6 cellular contexts compared by ENCODE assay signal in the genomic region with DNA sequence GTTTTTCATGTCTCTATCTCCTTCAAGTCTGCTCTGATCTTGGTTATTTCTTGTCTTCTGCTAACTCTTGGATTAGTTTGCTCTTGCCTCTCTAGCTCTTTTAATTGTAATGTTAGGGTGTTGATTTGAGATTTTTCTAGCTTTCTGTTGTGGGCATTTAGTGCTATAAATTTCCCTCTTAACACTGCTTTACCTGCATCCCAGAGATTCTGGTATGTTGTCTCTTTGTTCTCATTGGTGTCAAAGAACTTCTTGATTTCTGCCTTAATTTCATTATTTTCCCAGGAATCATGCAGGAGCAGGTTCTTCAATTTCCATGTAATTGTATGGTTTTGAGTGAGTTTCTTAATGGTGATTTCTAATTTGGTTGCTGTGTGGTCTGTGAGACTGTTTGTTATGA.
DNase-seq lines count a peak whose midpoint lies in the region; ATAC-seq, FAIRE-seq and TF ChIP-seq lines count a peak whose summit lies in the region.
"Not testable (repeated sequence)": the region's sequence is repeated elsewhere in the genome, so short reads cannot be mapped to it uniquely, and the experiment has no call there.

No MANE protein-coding gene starts in this region.

- not testable (repeated sequence) for H3K4me2 ChIP-seq in HepG2 (ENCODE audit: low read depth, low read length)

- not testable (repeated sequence) for TF ChIP-seq CTCF in CD4-positive, alpha-beta T cell (IDR thresholded peaks at IDR 0.05); endodermal cell (conservative IDR thresholded peaks at IDR 0.05); endothelial cell (IDR thresholded peaks at IDR 0.05; ENCODE audit: unreplicated experiment); HepG2 (CRISPR knock-in tag; IDR thresholded peaks at IDR 0.05); progenitor cell of endocrine pancreas (IDR thresholded peaks at IDR 0.05; ENCODE audit: unreplicated experiment)

- H3K27me3 Mint-ChIP-seq in CD4-positive, alpha-beta T cell; endodermal cell (ENCODE audit: insufficient read depth); endothelial cell (ENCODE audit: unreplicated experiment); progenitor cell of endocrine pancreas: not testable (repeated sequence)

- FAIRE-seq in HepG2 (lab: Jason Lieb, UNC), result not testable (repeated sequence)

- H3K4me1 Mint-ChIP-seq in CD4-positive, alpha-beta T cell (ENCODE audit: low read depth); endodermal cell; endothelial cell (ENCODE audit: unreplicated experiment); progenitor cell of endocrine pancreas (ENCODE audit: low read depth): not testable (repeated sequence)

- not testable (repeated sequence) for TF ChIP-seq RAD21 in HepG2 (CRISPR knock-in tag; IDR thresholded peaks at IDR 0.05)

- in situ Hi-C loops in HepG2 (cut with HindIII; ENCODE audit: extremely low pct_ligation_motif_present, low pct_unique_long_range_greater_than_20kb), result not testable (repeated sequence)

- peaks cover 33% of the 10 kb centered on the region for H3K9me3 Mint-ChIP-seq in CD4-positive, alpha-beta T cell
- H3K9me3 Mint-ChIP-seq in endodermal cell (peaks cover 98% of the 10 kb centered on the region), endothelial cell (ENCODE audit: unreplicated experiment) (peaks cover 58% of the 10 kb centered on the region), progenitor cell of endocrine pancreas (ENCODE audit: low read depth) (peaks cover 76% of the 10 kb centered on the region)

- not testable (repeated sequence) for DNase-seq in CD4-positive, alpha-beta T cell; adipocyte (ENCODE audit: low read depth); endodermal cell; endothelial cell (ENCODE audit: low spot score); HepG2 (ENCODE audit: low spot score); progenitor cell of endocrine pancreas (ENCODE audit: low spot score, unreplicated experiment)

- not testable (repeated sequence) for BruUV-seq in HepG2 (replicated peaks; lab: Mats Ljungman, UMichigan)

- H3K9me3 ChIP-seq in CD4-positive, alpha-beta T cell (ENCODE audit: control insufficient read depth, low read length), result peaks cover 87% of the 10 kb centered on the region
- H3K9me3 ChIP-seq in adipocyte (ENCODE audit: control insufficient read depth, low read length) (peaks cover 86% of the 10 kb centered on the region), endodermal cell (ENCODE audit: control insufficient read depth, low read length) (peaks cover 85% of the 10 kb centered on the region), HepG2 (ENCODE audit: low read length) (peaks cover 93% of the 10 kb centered on the region)

- H3K4me3 ChIP-seq in adipocyte (ENCODE audit: low read length) (peak overlapping the region; percentile 64), endodermal cell (ENCODE audit: low read length) (peak overlapping the region; percentile 56)
- not testable (repeated sequence) for H3K4me3 ChIP-seq in HepG2 (replicated peaks in 1 of 3; ENCODE audit: insufficient read depth in 1 of 3, low read depth in 2 of 3, low read length in 3 of 3)

- H3K36me3 ChIP-seq in adipocyte (ENCODE audit: control insufficient read depth, insufficient read depth, low read length, severe bottlenecking), result peaks cover 41% of the 10 kb centered on the region
- peaks cover 40% of the 10 kb centered on the region for H3K36me3 ChIP-seq in endodermal cell (ENCODE audit: control insufficient read depth, insufficient read depth, low read length)
- H3K36me3 ChIP-seq in HepG2 (replicated peaks in 1 of 2; ENCODE audit: control insufficient read depth in 1 of 2, insufficient read depth in 2 of 2, low read length in 2 of 2), result peaks cover 0 to 12% of the 10 kb centered on the region in 2 experiments; a peak in 3 of 5 replicates

- not testable (repeated sequence) for H3K79me2 ChIP-seq in HepG2 (ENCODE audit: insufficient read depth, low read length)

- not testable (repeated sequence) for ATAC-seq in CD4-positive, alpha-beta T cell (ENCODE audit: poor library complexity); HepG2

- intact Hi-C loops in CD4-positive, alpha-beta T cell (cut with DNase I, micrococcal nuclease); HepG2 (cut with micrococcal nuclease; ENCODE audit: unreplicated experiment): not testable (repeated sequence)

- CTCF ChIA-PET in CD4-positive, alpha-beta T cell (lab: Charles Lee); HepG2 (lab: Yijun Ruan, JAX; ENCODE audit: low intra/inter-chr PET ratio, low total read pairs): not testable (repeated sequence)

- H3K9ac ChIP-seq in adipocyte (ENCODE audit: low read length); endodermal cell (ENCODE audit: extremely low read depth, low read length, poor library complexity, severe bottlenecking); HepG2 (ENCODE audit: insufficient read depth, low read depth, low read length): not testable (repeated sequence)

- POLR2A ChIA-PET in CD4-positive, alpha-beta T cell (lab: Charles Lee); HepG2 (lab: Yijun Ruan, JAX): not testable (repeated sequence)

- H3K27me3 ChIP-seq in CD4-positive, alpha-beta T cell (ENCODE audit: control insufficient read depth, insufficient read depth, low read length); adipocyte (replicated peaks; ENCODE audit: control insufficient read depth, insufficient read depth, low read length); endodermal cell (ENCODE audit: control insufficient read depth, insufficient read depth, low read length, poor library complexity, severe bottlenecking); HepG2 (ENCODE audit: control insufficient read depth in 1 of 2, insufficient read depth in 2 of 2, low read length in 2 of 2): not testable (repeated sequence)

- H3K27ac Mint-ChIP-seq in CD4-positive, alpha-beta T cell; endodermal cell; endothelial cell (ENCODE audit: unreplicated experiment): not testable (repeated sequence)
- peak overlapping the region; percentile 17 for H3K27ac Mint-ChIP-seq in progenitor cell of endocrine pancreas

- peak overlapping the region; percentile 20 for H3K4me3 Mint-ChIP-seq in CD4-positive, alpha-beta T cell
- not testable (repeated sequence) for H3K4me3 Mint-ChIP-seq in endodermal cell; progenitor cell of endocrine pancreas (ENCODE audit: low read depth)
- peak overlapping the region; percentile 64 for H3K4me3 Mint-ChIP-seq in endothelial cell (ENCODE audit: unreplicated experiment)

- not testable (repeated sequence) for H4K20me1 ChIP-seq in HepG2 (ENCODE audit: insufficient read depth, low read length)

- TF ChIP-seq EP300 in HepG2 (IDR thresholded peaks at IDR 0.05; ENCODE audit: low read depth in 2 of 2, low read length in 2 of 2); HepG2 (CRISPR knock-in tag; IDR thresholded peaks at IDR 0.05; ENCODE audit: borderline replicate concordance): not testable (repeated sequence)

- H3K36me3 Mint-ChIP-seq in CD4-positive, alpha-beta T cell (ENCODE audit: low read depth), result peaks cover 100% of the 10 kb centered on the region
- peaks cover 96% of the 10 kb centered on the region for H3K36me3 Mint-ChIP-seq in endodermal cell (ENCODE audit: low read depth)
- H3K36me3 Mint-ChIP-seq in endothelial cell (ENCODE audit: low read depth, unreplicated experiment), result peaks cover 91% of the 10 kb centered on the region
- peaks cover 94% of the 10 kb centered on the region for H3K36me3 Mint-ChIP-seq in progenitor cell of endocrine pancreas (ENCODE audit: insufficient read depth)

- H3K4me1 ChIP-seq in adipocyte (ENCODE audit: control insufficient read depth, insufficient read depth, low read length); endodermal cell (ENCODE audit: control insufficient read depth, insufficient read depth, low read length); HepG2 (ENCODE audit: insufficient read depth, low read length): not testable (repeated sequence)

- H2AFZ ChIP-seq in HepG2 (ENCODE audit: low read length), result not testable (repeated sequence)

- not testable (repeated sequence) for H3K27ac ChIP-seq in CD4-positive, alpha-beta T cell (ENCODE audit: low read depth, low read length); endodermal cell (ENCODE audit: low read depth, low read length); HepG2 (ENCODE audit: extremely low read length, insufficient read depth, low read length)

- TF ChIP-seq POLR2A in HepG2 (IDR thresholded peaks at IDR 0.05; ENCODE audit: insufficient read depth in 1 of 2, low read depth in 2 of 2, low read length in 2 of 2), result not testable (repeated sequence)

TF ChIP-seq in HepG2, 621 proteins besides CTCF, POLR2A, EP300 and RAD21:
- peak; percentile 91; the same call in 1 of the 2 replicates for TF ChIP-seq ZFP90 (CRISPR knock-in tag; IDR thresholded peaks at IDR 0.05; ENCODE audit: borderline replicate concordance)
